ENCODE assay signal across 9 cellular contexts in the genomic region with DNA sequence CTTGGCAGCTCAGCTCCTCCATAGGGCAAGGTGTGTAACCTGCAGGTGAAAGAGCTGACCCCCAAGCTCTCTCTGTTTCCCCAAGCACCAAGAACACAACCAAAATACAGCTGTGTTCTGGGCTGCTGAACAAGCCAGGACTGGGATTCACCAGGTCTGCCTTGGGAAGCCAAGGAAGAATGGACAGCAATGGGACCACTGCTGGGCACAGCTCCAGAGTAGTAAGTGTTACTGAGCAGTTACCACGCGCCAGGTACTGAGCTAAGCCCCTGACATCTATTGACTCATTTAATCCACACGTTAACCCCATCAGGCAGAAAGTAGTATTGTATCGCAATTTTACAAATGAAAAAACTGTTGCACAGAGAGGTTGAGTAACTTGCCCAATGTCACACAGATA.
"Had no signal": no experiment of that assay in that cellular context is flagged by ENCODE, and none has a peak within 500 bp of the region (broad histone marks: within the 10 kb centered on the region; RNA-seq: fewer than 3 reads in every experiment).

No MANE protein-coding gene starts in this region.

- ATAC-seq: HCT116, HepG2 had no signal

- H3K4me3 Mint-ChIP-seq: HFFc6 had no signal

- H3K36me3 ChIP-seq: HAP-1 had no signal

- DNase-seq: GM23248, GOT3, H7, HFFc6 had no signal

- H3K4me3 ChIP-seq: GM23248, HAP-1 had no signal

- H3K4me1 Mint-ChIP-seq: IgD-negative memory B cell had no signal

- H3K27ac ChIP-seq: GM23248, HL-60 had no signal

- H3K4me1 ChIP-seq: HAP-1 had no signal

- H3K9me3 ChIP-seq: HAP-1 had no signal

- H3K27ac Mint-ChIP-seq: HFFc6, IgD-negative memory B cell had no signal
